ENCODE assay signal across 12 cellular contexts in the genomic region with DNA sequence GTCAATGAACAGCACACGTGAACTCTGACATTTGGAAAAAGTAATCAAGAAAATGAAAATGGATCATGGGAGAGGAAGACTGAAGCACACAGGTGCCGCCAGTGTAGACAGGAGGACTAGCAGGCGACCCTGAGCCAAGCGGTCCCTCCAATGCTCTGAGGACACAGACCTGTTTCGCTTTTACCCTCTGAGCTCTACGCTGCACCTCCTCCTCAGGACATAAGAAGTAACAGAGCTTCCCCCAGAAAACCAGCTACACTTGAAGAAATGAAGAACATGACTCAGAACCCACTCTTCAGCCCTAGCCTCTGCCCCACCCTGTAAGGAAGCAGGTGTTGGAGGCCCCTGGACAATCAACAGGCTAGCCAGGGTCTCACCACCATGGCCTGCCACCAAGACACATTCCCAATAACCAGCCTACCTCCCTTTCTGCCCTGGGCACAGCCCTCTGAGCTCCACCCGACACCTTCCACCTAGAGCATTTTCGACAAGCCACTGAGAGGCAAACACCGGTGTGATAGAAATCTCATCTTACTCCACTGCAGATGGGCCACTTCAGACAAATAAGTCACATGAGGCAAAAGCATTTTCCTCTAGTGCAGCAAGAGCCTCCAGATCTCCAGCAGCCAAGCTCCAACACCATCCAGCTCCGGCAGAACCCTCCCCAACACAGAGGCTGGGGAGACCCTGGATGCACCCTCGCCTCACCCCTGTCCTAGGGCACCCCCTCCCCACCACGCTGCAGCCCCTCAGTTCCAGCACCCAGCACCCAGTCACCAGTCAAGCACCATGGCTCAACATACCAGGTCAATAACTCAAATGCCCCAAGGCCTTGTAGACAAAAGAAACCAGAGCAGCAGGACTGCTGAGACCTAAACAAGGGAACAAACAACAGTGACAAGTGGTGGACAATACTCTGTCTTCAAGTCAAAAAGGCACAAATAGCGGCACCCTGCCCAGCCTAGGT. TPM values are rescaled to one million over a fixed set of nuclear protein-coding genes. Genes with fewer than 3 reads are reported as not detected.
DNase-seq lines count a peak whose midpoint lies in the region; ATAC-seq and TF ChIP-seq lines count a peak whose summit lies in the region.
"Had no signal": no experiment of that assay in that cellular context is flagged by ENCODE, and none has a peak within 500 bp of the region (broad histone marks: within the 10 kb centered on the region; RNA-seq: fewer than 3 reads in every experiment).

No MANE protein-coding gene starts in this region.

- H3K27ac Mint-ChIP-seq in nephron = peak overlapping the region in 2 of 3 experiments; percentile 10 to 11
- H3K27ac Mint-ChIP-seq: activated CD8-positive, alpha-beta memory T cell treated with anti-CD3 and anti-CD28 coated beads, Interleukin-2, amount 10 ng/mL, durations not matched to agents 7 days and 5 days; activated naive CD8-positive, alpha-beta T cell treated with anti-CD3 and anti-CD28 coated beads, Interleukin-2, amount 10 ng/mL, durations not matched to agents 7 days and 5 days had no signal

- peaks cover 39% of the 10 kb centered on the region for H3K4me1 ChIP-seq in PC-3 (ENCODE audit: insufficient read depth, low read length)

- H3K79me2 ChIP-seq in PC-3 (ENCODE audit: low read length) = peaks cover 82% of the 10 kb centered on the region

- peaks cover 6% of the 10 kb centered on the region for H3F3A ChIP-seq in PC-3 (ENCODE audit: low read length, unreplicated experiment)

- peaks cover 45% of the 10 kb centered on the region for H3K4me1 Mint-ChIP-seq in nephron
- H3K4me1 Mint-ChIP-seq: activated CD8-positive, alpha-beta memory T cell treated with anti-CD3 and anti-CD28 coated beads, Interleukin-2, amount 10 ng/mL, durations not matched to agents 7 days and 5 days; activated naive CD8-positive, alpha-beta T cell treated with anti-CD3 and anti-CD28 coated beads, Interleukin-2, amount 10 ng/mL, durations not matched to agents 7 days and 5 days had no signal

- H2AFZ ChIP-seq in PC-3 (ENCODE audit: low read length) = no peak overlapping the region

- no peaks in the 10 kb centered on the region for H4K20me1 ChIP-seq in PC-3 (ENCODE audit: low read length)

- H3K36me3 Mint-ChIP-seq in nephron (ENCODE audit: low read depth) = peaks cover 13% of the 10 kb centered on the region
- H3K36me3 Mint-ChIP-seq: activated CD8-positive, alpha-beta memory T cell treated with anti-CD3 and anti-CD28 coated beads, Interleukin-2, amount 10 ng/mL, durations not matched to agents 7 days and 5 days; activated naive CD8-positive, alpha-beta T cell treated with anti-CD3 and anti-CD28 coated beads, Interleukin-2, amount 10 ng/mL, durations not matched to agents 7 days and 5 days had no signal

- DNase-seq in ELF-1 (ENCODE audit: low read depth, low spot score) (peak; percentile 87), PC-3 (peak; percentile 50), NCI-H526 (lab: John Stamatoyannopoulos, UW) (no peak)
- DNase-seq in stimulated activated CD4-positive, alpha-beta T cell treated with anti-CD3 and anti-CD28 coated beads, Interleukin-4, amount 100 ng/mL, for 24 hours = no peak
- DNase-seq: activated CD8-positive, alpha-beta memory T cell treated with anti-CD3 and anti-CD28 coated beads, Interleukin-2, amount 10 ng/mL, durations not matched to agents 7 days and 5 days; activated naive CD8-positive, alpha-beta T cell treated with anti-CD3 and anti-CD28 coated beads, Interleukin-2, amount 10 ng/mL, durations not matched to agents 7 days and 5 days; cortex of kidney had no signal

- no peak overlapping the region for H3K4me3 ChIP-seq in PC-3 (ENCODE audit: low read length)

- BruUV-seq in PC-3 (replicated peaks; lab: Mats Ljungman, UMichigan) = no TSS peak

- H3K27ac ChIP-seq in PC-3 (ENCODE audit: low read length) = peak overlapping the region; percentile 81
- H3K27ac ChIP-seq: KMS-11 had no signal

- CTCF ChIA-PET in PC-3 (lab: Charles Lee) = no interaction called here

- H3K9ac ChIP-seq in PC-3 (ENCODE audit: low read length) = no peak overlapping the region; the same call in 1 of the 2 replicates
- H3K9ac ChIP-seq: KMS-11 had no signal

- H3K36me3 ChIP-seq in PC-3 (ENCODE audit: low read depth, low read length) = peaks cover 3% of the 10 kb centered on the region; the same call in 1 of the 2 replicates

- H3K4me3 Mint-ChIP-seq in nephron = no peak overlapping the region
- H3K4me3 Mint-ChIP-seq: activated CD8-positive, alpha-beta memory T cell treated with anti-CD3 and anti-CD28 coated beads, Interleukin-2, amount 10 ng/mL, durations not matched to agents 7 days and 5 days; activated naive CD8-positive, alpha-beta T cell treated with anti-CD3 and anti-CD28 coated beads, Interleukin-2, amount 10 ng/mL, durations not matched to agents 7 days and 5 days had no signal

- H3K4me2 ChIP-seq in PC-3 (ENCODE audit: low read length) = peak overlapping the region; percentile 66
- H3K4me2 ChIP-seq: KMS-11 had no signal

- POLR2A ChIA-PET in PC-3 (lab: Charles Lee; ENCODE audit: unreplicated experiment) = no interaction called here

- H3K27me3 ChIP-seq in PC-3 (ENCODE audit: low read length) = no peaks in the 10 kb centered on the region

- H3K9me3 Mint-ChIP-seq in nephron = peaks cover 20% of the 10 kb centered on the region

- TF ChIP-seq CTCF in PC-3 (conservative IDR thresholded peaks at IDR 0.05; ENCODE audit: low read depth, low read length) (no peak), nephron (IDR thresholded peaks at IDR 0.05; ENCODE audit: unreplicated experiment in 3 of 3) (no peak)

- ATAC-seq in GM21786 (IDR thresholded peaks at IDR 0.05; ENCODE audit: unreplicated experiment) = peak; percentile 66
- ATAC-seq in PC-3 = no peak
- no peak for ATAC-seq in SK-N-SH treated with all-trans-retinoic acid at 6 μM for 48 hours
- no peak for ATAC-seq in HG03280 (IDR thresholded peaks at IDR 0.05; ENCODE audit: unreplicated experiment)
- ATAC-seq: activated CD8-positive, alpha-beta memory T cell treated with anti-CD3 and anti-CD28 coated beads, Interleukin-2, amount 10 ng/mL, durations not matched to agents 7 days and 5 days had no signal

- intact Hi-C loops in PC-3 (cut with micrococcal nuclease) = no loop called here

- no peaks in the 10 kb centered on the region; the same call in 1 of the 2 replicates for H3K9me3 ChIP-seq in PC-3 (ENCODE audit: low read length)

- no peaks in the 10 kb centered on the region for H3K9me2 ChIP-seq in PC-3 (replicated peaks; ENCODE audit: low read length)

- no peaks in the 10 kb centered on the region for H3K27me3 Mint-ChIP-seq in nephron (ENCODE audit: low read depth)

TF ChIP-seq in SK-N-SH treated with all-trans-retinoic acid at 6 μM for 48 hours, 23 proteins besides CTCF, POLR2A, EP300 and RAD21:
- TF ChIP-seq GLIS3 (CRISPR knock-in tag; IDR thresholded peaks at IDR 0.05) (no peak), ISL1 (CRISPR knock-in tag; IDR thresholded peaks at IDR 0.05) (no peak), ZNF565 (CRISPR knock-in tag; conservative IDR thresholded peaks at IDR 0.05; ENCODE audit: low read depth) (no peak)
- TF ChIP-seq, protein P1, sequence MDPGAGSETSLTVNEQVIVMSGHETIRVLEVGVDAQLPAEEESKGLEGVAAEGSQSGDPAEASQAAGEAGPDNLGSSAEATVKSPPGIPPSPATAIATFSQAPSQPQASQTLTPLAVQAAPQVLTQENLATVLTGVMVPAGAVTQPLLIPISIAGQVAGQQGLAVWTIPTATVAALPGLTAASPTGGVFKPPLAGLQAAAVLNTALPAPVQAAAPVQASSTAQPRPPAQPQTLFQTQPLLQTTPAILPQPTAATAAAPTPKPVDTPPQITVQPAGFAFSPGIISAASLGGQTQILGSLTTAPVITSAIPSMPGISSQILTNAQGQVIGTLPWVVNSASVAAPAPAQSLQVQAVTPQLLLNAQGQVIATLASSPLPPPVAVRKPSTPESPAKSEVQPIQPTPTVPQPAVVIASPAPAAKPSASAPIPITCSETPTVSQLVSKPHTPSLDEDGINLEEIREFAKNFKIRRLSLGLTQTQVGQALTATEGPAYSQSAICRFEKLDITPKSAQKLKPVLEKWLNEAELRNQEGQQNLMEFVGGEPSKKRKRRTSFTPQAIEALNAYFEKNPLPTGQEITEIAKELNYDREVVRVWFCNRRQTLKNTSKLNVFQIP (CRISPR knock-in tag; IDR thresholded peaks at IDR 0.05; ENCODE audit: borderline replicate concordance, low read depth) = no peak
- TF ChIP-seq, protein P2, sequence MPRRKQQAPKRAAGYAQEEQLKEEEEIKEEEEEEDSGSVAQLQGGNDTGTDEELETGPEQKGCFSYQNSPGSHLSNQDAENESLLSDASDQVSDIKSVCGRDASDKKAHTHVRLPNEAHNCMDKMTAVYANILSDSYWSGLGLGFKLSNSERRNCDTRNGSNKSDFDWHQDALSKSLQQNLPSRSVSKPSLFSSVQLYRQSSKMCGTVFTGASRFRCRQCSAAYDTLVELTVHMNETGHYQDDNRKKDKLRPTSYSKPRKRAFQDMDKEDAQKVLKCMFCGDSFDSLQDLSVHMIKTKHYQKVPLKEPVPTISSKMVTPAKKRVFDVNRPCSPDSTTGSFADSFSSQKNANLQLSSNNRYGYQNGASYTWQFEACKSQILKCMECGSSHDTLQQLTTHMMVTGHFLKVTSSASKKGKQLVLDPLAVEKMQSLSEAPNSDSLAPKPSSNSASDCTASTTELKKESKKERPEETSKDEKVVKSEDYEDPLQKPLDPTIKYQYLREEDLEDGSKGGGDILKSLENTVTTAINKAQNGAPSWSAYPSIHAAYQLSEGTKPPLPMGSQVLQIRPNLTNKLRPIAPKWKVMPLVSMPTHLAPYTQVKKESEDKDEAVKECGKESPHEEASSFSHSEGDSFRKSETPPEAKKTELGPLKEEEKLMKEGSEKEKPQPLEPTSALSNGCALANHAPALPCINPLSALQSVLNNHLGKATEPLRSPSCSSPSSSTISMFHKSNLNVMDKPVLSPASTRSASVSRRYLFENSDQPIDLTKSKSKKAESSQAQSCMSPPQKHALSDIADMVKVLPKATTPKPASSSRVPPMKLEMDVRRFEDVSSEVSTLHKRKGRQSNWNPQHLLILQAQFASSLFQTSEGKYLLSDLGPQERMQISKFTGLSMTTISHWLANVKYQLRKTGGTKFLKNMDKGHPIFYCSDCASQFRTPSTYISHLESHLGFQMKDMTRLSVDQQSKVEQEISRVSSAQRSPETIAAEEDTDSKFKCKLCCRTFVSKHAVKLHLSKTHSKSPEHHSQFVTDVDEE (CRISPR knock-in tag; IDR thresholded peaks at IDR 0.05) = no peak

RNA-seq across cellular contexts. Expression of a gene that starts 11.4 kb away (rescaled TPM):
- 9.6 and 14.2 TPM in 2 replicates for total RNA-seq in PC-3 (2014; rRNA removed)

Comparison
In these comparisons a context has a peak if more than half of its experiments do, and no peak if none do; other contexts are left out.
1. DNase-seq: peak in ELF-1 (single experiment) and PC-3 (single experiment); none in NCI-H526 (0 of 2) and stimulated activated CD4-positive, alpha-beta T cell treated with anti-CD3 and anti-CD28 coated beads, Interleukin-4, amount 100 ng/mL, for 24 hours (single experiment).